In the genomic region with DNA sequence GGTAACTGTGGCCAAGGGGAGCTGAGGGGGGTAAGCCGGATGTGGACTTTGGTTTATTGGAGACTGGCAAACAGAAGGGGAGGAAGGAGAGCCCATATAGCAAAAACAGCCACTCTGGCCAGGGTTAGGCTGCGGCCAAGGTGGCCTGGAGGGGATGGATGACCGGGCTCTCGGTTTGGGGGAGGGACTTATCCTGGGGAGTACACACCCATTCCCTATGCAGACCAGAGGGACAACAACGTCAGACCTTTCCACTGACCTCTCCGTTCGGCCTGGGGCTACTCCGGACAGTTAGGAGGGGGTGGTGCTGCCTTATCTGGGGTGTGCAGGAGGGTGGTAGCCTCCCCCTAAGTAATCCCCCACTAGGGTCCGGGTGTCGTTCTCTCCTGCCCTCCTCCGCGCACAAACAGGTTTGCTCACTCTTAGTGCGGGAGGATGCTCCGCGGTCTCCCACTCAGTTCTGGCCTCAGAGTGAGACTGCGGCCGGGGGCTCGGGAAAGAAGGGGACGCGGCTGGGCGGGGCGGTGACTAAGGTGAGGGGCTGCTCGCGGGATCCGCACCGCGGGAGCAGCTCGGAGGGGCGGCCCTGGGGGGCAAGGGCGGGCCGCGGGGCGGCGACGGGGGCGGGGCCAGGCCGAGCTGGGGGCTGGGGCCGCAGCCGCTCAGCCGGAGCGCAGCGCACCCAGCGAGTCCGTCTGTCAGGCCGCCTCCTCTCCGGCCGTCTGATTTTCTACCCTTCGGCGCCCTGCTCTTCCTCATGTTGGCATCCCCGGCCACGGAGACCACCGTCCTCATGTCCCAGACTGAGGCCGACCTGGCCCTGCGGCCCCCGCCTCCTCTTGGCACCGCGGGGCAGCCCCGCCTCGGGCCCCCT, we compare ENCODE assay signal across 8 cellular contexts. TPM values are rescaled to one million over a fixed set of nuclear protein-coding genes. Genes with fewer than 3 reads are reported as not detected.
DNase-seq lines count a peak whose midpoint lies in the region; ATAC-seq, FAIRE-seq and TF ChIP-seq lines count a peak whose summit lies in the region.
"Had no signal": no experiment of that assay in that cellular context is flagged by ENCODE, and none has a peak within 500 bp of the region (broad histone marks: within the 10 kb centered on the region; RNA-seq: fewer than 3 reads in every experiment).

A gene (plus strand): TSS at position 669 of the 874 bp plus-strand sequence. CDS start 89 bp downstream, at position 758.

- peak within 1 kb of the TSS; percentile 77 for H3K4me3 ChIP-seq in iPS-15b (ENCODE audit: low read depth, low read length)
- peak within 1 kb of the TSS in 1 of 2 donors; percentile 16 for H3K4me3 ChIP-seq in aorta (ENCODE audit: low read length in 2 of 2)

- no peaks in the 10 kb centered on the region for H3K9me3 Mint-ChIP-seq in activated naive CD8-positive, alpha-beta T cell treated with anti-CD3 and anti-CD28 coated beads, Interleukin-2, amount 10 ng/mL, durations not matched to agents 7 days and 5 days
- no peaks in the 10 kb centered on the region for H3K9me3 Mint-ChIP-seq in stimulated activated memory B cell treated with anti-CD40 and anti-IgM and Interleukin-4, amounts not matched to agents 10 μg/mL and 1 μg/mL and 100 μg/mL, for 72 hours

- peaks cover 15% of the 10 kb centered on the region for H3K4me1 Mint-ChIP-seq in activated naive CD8-positive, alpha-beta T cell treated with anti-CD3 and anti-CD28 coated beads, Interleukin-2, amount 10 ng/mL, durations not matched to agents 7 days and 5 days
- H3K4me1 Mint-ChIP-seq in stimulated activated memory B cell treated with anti-CD40 and anti-IgM and Interleukin-4, amounts not matched to agents 10 μg/mL and 1 μg/mL and 100 μg/mL, for 72 hours = peaks cover 47% of the 10 kb centered on the region

- peak; percentile 37 for ATAC-seq in activated naive CD8-positive, alpha-beta T cell treated with anti-CD3 and anti-CD28 coated beads, Interleukin-2, amount 10 ng/mL, durations not matched to agents 7 days and 5 days (ENCODE audit: low read depth)
- ATAC-seq in stimulated activated memory B cell treated with anti-CD40 and anti-IgM and Interleukin-4, amounts not matched to agents 10 μg/mL and 1 μg/mL and 100 μg/mL, for 72 hours = peak; percentile 18
- ATAC-seq in aorta (ENCODE audit: low FRiP score) = no peak

- no peak for TF ChIP-seq POLR2A in GM12892 (IDR thresholded peaks at IDR 0.05; ENCODE audit: low read depth, low read length)

- H3K9ac ChIP-seq in iPS-15b (ENCODE audit: low read depth, low read length) = peak within 1 kb of the TSS; percentile 73

- H3K36me3 ChIP-seq in iPS-15b (ENCODE audit: control insufficient read depth, insufficient read depth, low read length) (peaks cover 12% of the 10 kb centered on the region), aorta (ENCODE audit: control insufficient read depth in 1 of 2, insufficient read depth in 2 of 2, low read length in 1 of 2) (peaks cover 0 to 2% of the 10 kb centered on the region in 2 donors)

- intact Hi-C loops in aorta (cut with DNase I) = no loop called here

- H3K4me3 Mint-ChIP-seq in activated naive CD8-positive, alpha-beta T cell treated with anti-CD3 and anti-CD28 coated beads, Interleukin-2, amount 10 ng/mL, durations not matched to agents 7 days and 5 days = no peak within 1 kb of the TSS
- no peak within 1 kb of the TSS for H3K4me3 Mint-ChIP-seq in stimulated activated memory B cell treated with anti-CD40 and anti-IgM and Interleukin-4, amounts not matched to agents 10 μg/mL and 1 μg/mL and 100 μg/mL, for 72 hours

- no peaks in the 10 kb centered on the region for H3K9me3 ChIP-seq in iPS-15b (ENCODE audit: control insufficient read depth, insufficient read depth, low read length)
- H3K9me3 ChIP-seq in aorta (ENCODE audit: control insufficient read depth, low read length) = no peaks in the 10 kb centered on the region

- POLR2A ChIA-PET in activated naive CD8-positive, alpha-beta T cell treated with anti-CD3 and anti-CD28 coated beads, Interleukin-2, amount 10 ng/mL, durations not matched to agents 7 days and 5 days (lab: Charles Lee) = no interaction called here

- H3K27ac ChIP-seq in aorta (ENCODE audit: low read depth in 1 of 2, low read length in 2 of 2) = no peak within 1 kb of the TSS

- peaks cover 14% of the 10 kb centered on the region for H3K36me3 Mint-ChIP-seq in activated naive CD8-positive, alpha-beta T cell treated with anti-CD3 and anti-CD28 coated beads, Interleukin-2, amount 10 ng/mL, durations not matched to agents 7 days and 5 days
- peaks cover 42% of the 10 kb centered on the region for H3K36me3 Mint-ChIP-seq in stimulated activated memory B cell treated with anti-CD40 and anti-IgM and Interleukin-4, amounts not matched to agents 10 μg/mL and 1 μg/mL and 100 μg/mL, for 72 hours

- H3K27ac Mint-ChIP-seq in activated naive CD8-positive, alpha-beta T cell treated with anti-CD3 and anti-CD28 coated beads, Interleukin-2, amount 10 ng/mL, durations not matched to agents 7 days and 5 days = no peak within 1 kb of the TSS
- no peak within 1 kb of the TSS for H3K27ac Mint-ChIP-seq in stimulated activated memory B cell treated with anti-CD40 and anti-IgM and Interleukin-4, amounts not matched to agents 10 μg/mL and 1 μg/mL and 100 μg/mL, for 72 hours

- FAIRE-seq in GM12892 (lab: Jason Lieb, UNC) = no peak

- H3K27me3 ChIP-seq in iPS-15b (ENCODE audit: control insufficient read depth, insufficient read depth, low read length) = peaks cover 31% of the 10 kb centered on the region
- H3K27me3 ChIP-seq in aorta (ENCODE audit: control insufficient read depth in 1 of 2, insufficient read depth in 2 of 2, low read length in 1 of 2) = no peaks in the 10 kb centered on the region

- H3K4me1 ChIP-seq in iPS-15b (ENCODE audit: control insufficient read depth, insufficient read depth, low read length) (peaks cover 9% of the 10 kb centered on the region), aorta (ENCODE audit: control insufficient read depth in 1 of 2, insufficient read depth in 2 of 2, low read length in 2 of 2) (no peaks in the 10 kb centered on the region)

- peaks cover 49% of the 10 kb centered on the region for H3K27me3 Mint-ChIP-seq in activated naive CD8-positive, alpha-beta T cell treated with anti-CD3 and anti-CD28 coated beads, Interleukin-2, amount 10 ng/mL, durations not matched to agents 7 days and 5 days
- peaks cover 51% of the 10 kb centered on the region for H3K27me3 Mint-ChIP-seq in stimulated activated memory B cell treated with anti-CD40 and anti-IgM and Interleukin-4, amounts not matched to agents 10 μg/mL and 1 μg/mL and 100 μg/mL, for 72 hours

- DNase-seq in HT1080 (ENCODE audit: low read depth) = peak; percentile 67
- DNase-seq in activated naive CD8-positive, alpha-beta T cell treated with anti-CD3 and anti-CD28 coated beads, Interleukin-2, amount 10 ng/mL, durations not matched to agents 7 days and 5 days = no peak
- DNase-seq in GM12892 (ENCODE audit: insufficient read length) = no peak
- DNase-seq in activated effector memory CD4-positive, alpha-beta T cell treated with Interleukin-2 at 50 U/mL for 16 hours = no peak
- no peak for DNase-seq in aorta
- DNase-seq: NCI-H2171 treated with DMSO at 0.1 percent for 48 hours had no signal

- 6% methylated on average over 42 to 59 of the region's 59 CpGs for WGBS in aorta, 2 donors

RNA-seq across cellular contexts. Expression of the gene that starts here (rescaled TPM):
- total RNA-seq in HT1080 (2014; rRNA removed; shearing (Covaris generic)) = 5.7 and 8.9 TPM in 2 replicates
- polyA plus RNA-seq in HT1080 (2015; cell fraction: cytosol; rRNA removed) = 11.2 and 12.2 TPM in 2 replicates
- polyA plus RNA-seq in HT1080 (2015; cell fraction: nucleus; rRNA removed) = 43.9 and 55.2 TPM in 2 replicates
- under 1 TPM; 0.43 to 0.78 TPM for total RNA-seq in activated naive CD8-positive, alpha-beta T cell treated with anti-CD3 and anti-CD28 coated beads, Interleukin-2, amount 10 ng/mL, durations not matched to agents 7 days and 5 days
- polyA plus RNA-seq in GM12892 (2012; ENCODE audit: missing spikeins) = 0.36 TPM
- total RNA-seq in aorta = under 1 TPM; 0.19 to 0.24 TPM
- 1 to 10 TPM in 1 of 2 donors, not detected in 1; 1.1 TPM for polyA plus RNA-seq in aorta

Comparison
In these comparisons a context has a peak if more than half of its experiments do, and no peak if none do; other contexts are left out.
1. Peak in ATAC-seq in activated naive CD8-positive, alpha-beta T cell treated with anti-CD3 and anti-CD28 coated beads, Interleukin-2, amount 10 ng/mL, durations not matched to agents 7 days and 5 days; RNA of the gene not detected or under 1 TPM.